Comparison of ENCODE assay signal across 18 cellular contexts in genomic region chr20:47413189-47413588, GRCh38. TPM values are rescaled to one million over a fixed set of nuclear protein-coding genes. Genes with fewer than 3 reads are reported as not detected.
DNase-seq lines count a peak whose midpoint lies in the region; ATAC-seq and TF ChIP-seq lines count a peak whose summit lies in the region.
"Had no signal": no experiment of that assay in that cellular context is flagged by ENCODE, and none has a peak within 500 bp of the region (broad histone marks: within the 10 kb centered on the region; RNA-seq: fewer than 3 reads in every experiment).

No MANE protein-coding gene starts in this region.

- H3K9me3 Mint-ChIP-seq in activated CD8-positive, alpha-beta T cell treated with anti-CD3 and anti-CD28 coated beads for 36 hours, result no peaks in the 10 kb centered on the region
- no peaks in the 10 kb centered on the region for H3K9me3 Mint-ChIP-seq in activated CD8-positive, alpha-beta T cell treated with anti-CD3 and anti-CD28 coated beads, Interleukin-2, amount 10 ng/mL, durations not matched to agents 7 days and 5 days (ENCODE audit: insufficient read depth)
- H3K9me3 Mint-ChIP-seq in activated CD4-positive, alpha-beta memory T cell treated with anti-CD3 and anti-CD28 coated beads, Interleukin-2, amount 10 ng/mL, durations not matched to agents 7 days and 5 days, result no peaks in the 10 kb centered on the region
- H3K9me3 Mint-ChIP-seq: neural progenitor cell had no signal

- TF ChIP-seq POLR2A in gastrocnemius medialis (IDR thresholded peaks at IDR 0.05), result no peak

- H3K79me2 ChIP-seq in hepatocyte, result no peaks in the 10 kb centered on the region

- no peak for TF ChIP-seq CTCF in activated CD8-positive, alpha-beta T cell treated with anti-CD3 and anti-CD28 coated beads for 36 hours (IDR thresholded peaks at IDR 0.05)
- TF ChIP-seq CTCF in GM06990 (IDR thresholded peaks at IDR 0.05; ENCODE audit: insufficient read depth, low read length, poor library complexity, severe bottlenecking) (no peak), gastrocnemius medialis (IDR thresholded peaks at IDR 0.05 in 4 of 5, conservative IDR thresholded peaks at IDR 0.05 in 1 of 5) (no peak), GM10266 (IDR thresholded peaks at IDR 0.05; ENCODE audit: control insufficient read depth, insufficient read depth, low read depth, missing control alignments) (no peak), hepatocyte (IDR thresholded peaks at IDR 0.05; ENCODE audit: poor library complexity) (no peak)

- no peak overlapping the region for H2AFZ ChIP-seq in hepatocyte
- H2AFZ ChIP-seq: neural progenitor cell had no signal

- no peaks in the 10 kb centered on the region for H4K20me1 ChIP-seq in hepatocyte (ENCODE audit: insufficient read depth, poor library complexity, severe bottlenecking)

- H3K27me3 ChIP-seq in GM06990 (replicated peaks; ENCODE audit: control insufficient read depth, insufficient read depth, low read length) (no peaks in the 10 kb centered on the region), gastrocnemius medialis (no peaks in the 10 kb centered on the region), hepatocyte (no peaks in the 10 kb centered on the region)
- H3K27me3 ChIP-seq: adrenal gland, neural progenitor cell, thyroid gland had no signal

- POLR2A ChIA-PET in activated CD8-positive, alpha-beta T cell treated with anti-CD3 and anti-CD28 coated beads for 36 hours (lab: Charles Lee), result interaction anchor here (0.8 kb wide), 1 partner anchor 196 kb away, joined by 3 read pairs; no protein-coding TSS in a partner anchor
- POLR2A ChIA-PET in activated CD8-positive, alpha-beta T cell treated with anti-CD3 and anti-CD28 coated beads, Interleukin-2, amount 10 ng/mL, durations not matched to agents 7 days and 5 days (lab: Charles Lee), result no interaction called here
- POLR2A ChIA-PET in activated CD4-positive, alpha-beta memory T cell treated with anti-CD3 and anti-CD28 coated beads, Interleukin-2, amount 10 ng/mL, durations not matched to agents 7 days and 5 days (lab: Charles Lee), result interaction anchor here (1.3 to 2.1 kb wide), 4 partner anchors 21 to 90 kb away, joined by 3 to 12 read pairs (median 4); partner anchors contain the start of gene ZMYND8

- H3K36me3 Mint-ChIP-seq in activated CD8-positive, alpha-beta T cell treated with anti-CD3 and anti-CD28 coated beads for 36 hours (ENCODE audit: low read depth), result peaks cover 3% of the 10 kb centered on the region
- H3K36me3 Mint-ChIP-seq in activated CD8-positive, alpha-beta T cell treated with anti-CD3 and anti-CD28 coated beads, Interleukin-2, amount 10 ng/mL, durations not matched to agents 7 days and 5 days (ENCODE audit: low read depth), result peaks cover 5% of the 10 kb centered on the region
- H3K36me3 Mint-ChIP-seq in activated CD4-positive, alpha-beta memory T cell treated with anti-CD3 and anti-CD28 coated beads, Interleukin-2, amount 10 ng/mL, durations not matched to agents 7 days and 5 days (ENCODE audit: low read depth), result peaks cover 4% of the 10 kb centered on the region
- H3K36me3 Mint-ChIP-seq: neural progenitor cell had no signal

- intact Hi-C loops in activated CD8-positive, alpha-beta T cell treated with anti-CD3 and anti-CD28 coated beads for 36 hours (cut with micrococcal nuclease), result loop anchor here (10.0 kb wide), 1 partner anchor 92 kb away; the partner anchor contains the start of gene NCOA3
- intact Hi-C loops in gastrocnemius medialis (cut with DNase I; ENCODE audit: low total_unique reads), result loop anchor here (5.0 kb wide), 3 partner anchors 56 to 154 kb away; partner anchors contain the start of genes NCOA3 and ZMYND8

- H3K4me3 ChIP-seq in GM06990 (replicated peaks; ENCODE audit: low read depth, low read length), result peak overlapping the region; percentile 1; the same call in 1 of the 2 replicates
- no peak overlapping the region for H3K4me3 ChIP-seq in gastrocnemius medialis
- no peak overlapping the region for H3K4me3 ChIP-seq in hepatocyte
- H3K4me3 ChIP-seq: adrenal gland, neural progenitor cell, thyroid gland had no signal

- peak overlapping the region; percentile 78 for H3K27ac Mint-ChIP-seq in activated CD8-positive, alpha-beta T cell treated with anti-CD3 and anti-CD28 coated beads for 36 hours
- no peak overlapping the region for H3K27ac Mint-ChIP-seq in activated CD8-positive, alpha-beta T cell treated with anti-CD3 and anti-CD28 coated beads, Interleukin-2, amount 10 ng/mL, durations not matched to agents 7 days and 5 days
- H3K27ac Mint-ChIP-seq in activated CD4-positive, alpha-beta memory T cell treated with anti-CD3 and anti-CD28 coated beads, Interleukin-2, amount 10 ng/mL, durations not matched to agents 7 days and 5 days, result peak overlapping the region; percentile 64
- H3K27ac Mint-ChIP-seq: neural progenitor cell had no signal

- no peaks in the 10 kb centered on the region for H3K27me3 Mint-ChIP-seq in activated CD8-positive, alpha-beta T cell treated with anti-CD3 and anti-CD28 coated beads for 36 hours
- no peaks in the 10 kb centered on the region for H3K27me3 Mint-ChIP-seq in activated CD8-positive, alpha-beta T cell treated with anti-CD3 and anti-CD28 coated beads, Interleukin-2, amount 10 ng/mL, durations not matched to agents 7 days and 5 days (ENCODE audit: low read depth)
- no peaks in the 10 kb centered on the region for H3K27me3 Mint-ChIP-seq in activated CD4-positive, alpha-beta memory T cell treated with anti-CD3 and anti-CD28 coated beads, Interleukin-2, amount 10 ng/mL, durations not matched to agents 7 days and 5 days

- H3K27ac ChIP-seq in gastrocnemius medialis, result peak overlapping the region; percentile 91 to 94 (median 91)
- H3K27ac ChIP-seq in hepatocyte, result no peak overlapping the region
- H3K27ac ChIP-seq: adrenal gland, epithelial cell of prostate, neural progenitor cell, thyroid gland had no signal

- H3K4me2 ChIP-seq in hepatocyte, result no peak overlapping the region
- H3K4me2 ChIP-seq: neural progenitor cell had no signal

- H3K9me2 ChIP-seq in hepatocyte (replicated peaks; ENCODE audit: insufficient read depth), result no peaks in the 10 kb centered on the region

- H3K9me3 ChIP-seq in gastrocnemius medialis (no peaks in the 10 kb centered on the region), hepatocyte (ENCODE audit: low read depth) (no peaks in the 10 kb centered on the region)
- H3K9me3 ChIP-seq: adrenal gland, thyroid gland had no signal

- no peak overlapping the region for H3K4me3 Mint-ChIP-seq in activated CD8-positive, alpha-beta T cell treated with anti-CD3 and anti-CD28 coated beads for 36 hours
- no peak overlapping the region for H3K4me3 Mint-ChIP-seq in activated CD8-positive, alpha-beta T cell treated with anti-CD3 and anti-CD28 coated beads, Interleukin-2, amount 10 ng/mL, durations not matched to agents 7 days and 5 days
- no peak overlapping the region for H3K4me3 Mint-ChIP-seq in activated CD4-positive, alpha-beta memory T cell treated with anti-CD3 and anti-CD28 coated beads, Interleukin-2, amount 10 ng/mL, durations not matched to agents 7 days and 5 days
- H3K4me3 Mint-ChIP-seq: neural progenitor cell had no signal

- no peak for DNase-seq in activated CD8-positive, alpha-beta T cell treated with anti-CD3 and anti-CD28 coated beads for 36 hours
- no peak for DNase-seq in activated CD8-positive, alpha-beta T cell treated with anti-CD3 and anti-CD28 coated beads, Interleukin-2, amount 10 ng/mL, durations not matched to agents 7 days and 5 days
- DNase-seq in GM06990 (ENCODE audit: extremely low read depth, insufficient read length) (no peak), gastrocnemius medialis (no peak), GM10266 (ENCODE audit: extremely low spot score) (no peak), hepatocyte (ENCODE audit: low spot score) (no peak)
- DNase-seq in activated CD4-positive, alpha-beta memory T cell treated with anti-CD3 and anti-CD28 coated beads, Interleukin-2, amount 10 ng/mL, durations not matched to agents 7 days and 5 days, result no peak
- DNase-seq: ACHN, adrenal gland, COR-L47, foreskin melanocyte, NCI-H2029, NCI-H524, SIG-M5, thyroid gland had no signal

- peaks cover 3% of the 10 kb centered on the region for H3K36me3 ChIP-seq in GM06990 (ENCODE audit: control insufficient read depth, insufficient read depth, low read length)
- H3K36me3 ChIP-seq in gastrocnemius medialis, result no peaks in the 10 kb centered on the region
- H3K36me3 ChIP-seq in hepatocyte (replicated peaks; ENCODE audit: insufficient read depth, low read depth), result no peaks in the 10 kb centered on the region
- H3K36me3 ChIP-seq: adrenal gland, neural progenitor cell, thyroid gland had no signal

- CTCF ChIA-PET in activated CD8-positive, alpha-beta T cell treated with anti-CD3 and anti-CD28 coated beads for 36 hours (lab: Charles Lee), result interaction anchor here (0.8 to 2.0 kb wide), 6 partner anchors 17 to 312 kb away, joined by 3 to 17 read pairs (median 3); no protein-coding TSS in a partner anchor
- CTCF ChIA-PET in activated CD8-positive, alpha-beta T cell treated with anti-CD3 and anti-CD28 coated beads, Interleukin-2, amount 10 ng/mL, durations not matched to agents 7 days and 5 days (lab: Charles Lee), result interaction anchor here (2.9 kb wide), 1 partner anchor 29 kb away, joined by 22 read pairs; no protein-coding TSS in a partner anchor
- CTCF ChIA-PET in activated CD4-positive, alpha-beta memory T cell treated with anti-CD3 and anti-CD28 coated beads, Interleukin-2, amount 10 ng/mL, durations not matched to agents 7 days and 5 days (lab: Charles Lee), result interaction anchor here (0.6 to 1.6 kb wide), 3 partner anchors 29 to 1777 kb away, joined by 3 to 8 read pairs (median 4); no protein-coding TSS in a partner anchor

- H3K4me1 ChIP-seq in gastrocnemius medialis, result peaks cover 34 to 66% of the 10 kb centered on the region in 2 donors
- no peaks in the 10 kb centered on the region for H3K4me1 ChIP-seq in hepatocyte (ENCODE audit: insufficient read depth)
- H3K4me1 ChIP-seq: neural progenitor cell had no signal

- no peak for ATAC-seq in activated CD8-positive, alpha-beta T cell treated with anti-CD3 and anti-CD28 coated beads for 36 hours
- ATAC-seq in activated CD8-positive, alpha-beta T cell treated with anti-CD3 and anti-CD28 coated beads, Interleukin-2, amount 10 ng/mL, durations not matched to agents 7 days and 5 days, result no peak
- ATAC-seq in gastrocnemius medialis (no peak), GM21619 (IDR thresholded peaks at IDR 0.05; ENCODE audit: unreplicated experiment) (no peak)

- H3K4me1 Mint-ChIP-seq in activated CD8-positive, alpha-beta T cell treated with anti-CD3 and anti-CD28 coated beads for 36 hours (ENCODE audit: low read depth), result peaks cover 34% of the 10 kb centered on the region
- H3K4me1 Mint-ChIP-seq in activated CD8-positive, alpha-beta T cell treated with anti-CD3 and anti-CD28 coated beads, Interleukin-2, amount 10 ng/mL, durations not matched to agents 7 days and 5 days (ENCODE audit: low read depth), result peaks cover 47% of the 10 kb centered on the region
- H3K4me1 Mint-ChIP-seq in activated CD4-positive, alpha-beta memory T cell treated with anti-CD3 and anti-CD28 coated beads, Interleukin-2, amount 10 ng/mL, durations not matched to agents 7 days and 5 days, result peaks cover 51% of the 10 kb centered on the region

- 90% methylated on average over 8 of the region's 8 CpGs for WGBS in hepatocyte (ENCODE audit: low lambda C conversion rate, missing lambda C conversion rate)

- in situ Hi-C loops in gastrocnemius medialis (cut with MboI; ENCODE audit: low sequenced_read_pairs in 4 of 4), result loop anchor here in 1 of 4 donors (10.0 kb wide), 1 partner anchor 52 kb away; no protein-coding TSS in a partner anchor

RNA-seq across cellular contexts. Expression of gene ZMYND8, which starts 56.7 kb away (rescaled TPM):
- 10 to 100 TPM; 31.9 to 33.4 TPM for total RNA-seq in activated CD8-positive, alpha-beta T cell treated with anti-CD3 and anti-CD28 coated beads for 36 hours
- total RNA-seq in activated CD8-positive, alpha-beta T cell treated with anti-CD3 and anti-CD28 coated beads, Interleukin-2, amount 10 ng/mL, durations not matched to agents 7 days and 5 days, result 10 to 100 TPM; 44.3 to 44.7 TPM
- 10 to 100 TPM; 37.8 to 44.2 TPM for total RNA-seq in activated CD4-positive, alpha-beta memory T cell treated with anti-CD3 and anti-CD28 coated beads, Interleukin-2, amount 10 ng/mL, durations not matched to agents 7 days and 5 days
- 10 to 100 TPM; 15.1 to 32.2 (median 19.7) TPM for total RNA-seq in gastrocnemius medialis
- 28.9 and 30.3 TPM in 2 replicates for total RNA-seq in hepatocyte
- 34.3 and 43.1 TPM in 2 replicates for polyA plus RNA-seq in hepatocyte
